2 cellular contexts compared by ENCODE assay signal in the genomic region with DNA sequence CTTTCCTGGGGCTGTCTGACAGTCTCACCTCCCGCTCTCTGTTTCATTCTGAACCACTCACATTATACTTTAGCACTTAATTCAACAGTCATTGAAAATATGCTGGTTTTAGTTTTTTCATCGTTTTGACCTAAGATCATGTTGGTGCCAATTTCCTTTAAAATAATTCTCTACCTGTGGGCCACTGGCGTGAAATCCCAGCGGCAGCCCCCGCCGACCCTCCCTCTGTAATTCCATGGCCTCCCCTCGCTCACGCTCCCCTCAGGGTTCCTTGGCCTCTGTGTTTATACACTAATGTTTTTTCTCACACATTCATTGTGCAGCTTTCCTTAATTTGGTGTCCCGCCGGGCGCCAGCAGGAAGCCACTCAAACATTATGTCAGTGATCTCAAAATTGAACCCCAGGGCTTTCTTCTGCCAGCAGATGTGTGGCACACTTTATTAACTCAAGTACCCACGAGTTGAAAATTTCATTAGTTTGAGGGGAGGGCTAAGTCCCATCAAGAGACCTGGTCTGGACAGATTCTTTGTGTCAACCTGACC.
TF ChIP-seq lines count a peak whose summit lies in the region.

No MANE protein-coding gene starts in this region.

TF ChIP-seq in GM12891, 5 proteins besides CTCF, POLR2A, EP300 and RAD21:
- TF ChIP-seq POU2F2 (IDR thresholded peaks at IDR 0.05; ENCODE audit: low read depth, low read length) (no peak), TAF1 (IDR thresholded peaks at IDR 0.05; ENCODE audit: low read depth, low read length) (no peak), SPI1 (IDR thresholded peaks at IDR 0.05; ENCODE audit: low read depth, low read length) (no peak), POLR2AphosphoS5 (IDR thresholded peaks at IDR 0.05; ENCODE audit: low read depth, low read length) (no peak)
TF ChIP-seq in GM12891: peak in this region for 0.

TF ChIP-seq in HepG2, 621 proteins besides CTCF, POLR2A, EP300 and RAD21:
- TF ChIP-seq YEATS2 (CRISPR knock-in tag; IDR thresholded peaks at IDR 0.05; ENCODE audit: borderline replicate concordance) (no peak), TOPORS (CRISPR knock-in tag; IDR thresholded peaks at IDR 0.05) (no peak), KLF9 (CRISPR knock-in tag; IDR thresholded peaks at IDR 0.05; ENCODE audit: low read depth) (no peak), ZNF713 (CRISPR knock-in tag; IDR thresholded peaks at IDR 0.05) (no peak), ZNF251 (CRISPR knock-in tag; IDR thresholded peaks at IDR 0.05) (no peak), BORCS8-MEF2B (CRISPR knock-in tag; IDR thresholded peaks at IDR 0.05) (no peak), KDM1A (CRISPR knock-in tag; IDR thresholded peaks at IDR 0.05) (no peak), NR1H2 (CRISPR knock-in tag; IDR thresholded peaks at IDR 0.05; ENCODE audit: borderline replicate concordance, low read depth) (no peak)
- TF ChIP-seq, protein P1, sequence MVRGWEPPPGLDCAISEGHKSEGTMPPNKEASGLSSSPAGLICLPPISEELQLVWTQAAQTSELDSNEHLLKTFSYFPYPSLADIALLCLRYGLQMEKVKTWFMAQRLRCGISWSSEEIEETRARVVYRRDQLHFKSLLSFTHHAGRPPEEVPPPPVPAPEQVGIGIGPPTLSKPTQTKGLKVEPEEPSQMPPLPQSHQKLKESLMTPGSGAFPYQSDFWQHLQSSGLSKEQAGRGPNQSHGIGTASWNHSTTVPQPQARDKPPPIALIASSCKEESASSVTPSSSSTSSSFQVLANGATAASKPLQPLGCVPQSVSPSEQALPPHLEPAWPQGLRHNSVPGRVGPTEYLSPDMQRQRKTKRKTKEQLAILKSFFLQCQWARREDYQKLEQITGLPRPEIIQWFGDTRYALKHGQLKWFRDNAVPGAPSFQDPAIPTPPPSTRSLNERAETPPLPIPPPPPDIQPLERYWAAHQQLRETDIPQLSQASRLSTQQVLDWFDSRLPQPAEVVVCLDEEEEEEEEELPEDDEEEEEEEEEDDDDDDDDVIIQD (CRISPR knock-in tag; IDR thresholded peaks at IDR 0.05; ENCODE audit: low read depth), result no peak
- TF ChIP-seq, protein P2, sequence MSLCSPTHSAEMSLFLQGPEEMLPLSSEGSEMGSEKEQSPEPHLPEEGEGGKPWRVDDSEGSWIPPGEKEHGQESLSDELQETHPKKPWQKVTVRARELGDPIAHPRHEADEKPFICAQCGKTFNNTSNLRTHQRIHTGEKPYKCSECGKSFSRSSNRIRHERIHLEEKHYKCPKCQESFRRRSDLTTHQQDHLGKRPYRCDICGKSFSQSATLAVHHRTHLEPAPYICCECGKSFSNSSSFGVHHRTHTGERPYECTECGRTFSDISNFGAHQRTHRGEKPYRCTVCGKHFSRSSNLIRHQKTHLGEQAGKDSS (CRISPR knock-in tag; IDR thresholded peaks at IDR 0.05; ENCODE audit: borderline replicate concordance, low read depth), result no peak
- TF ChIP-seq, protein P3, sequence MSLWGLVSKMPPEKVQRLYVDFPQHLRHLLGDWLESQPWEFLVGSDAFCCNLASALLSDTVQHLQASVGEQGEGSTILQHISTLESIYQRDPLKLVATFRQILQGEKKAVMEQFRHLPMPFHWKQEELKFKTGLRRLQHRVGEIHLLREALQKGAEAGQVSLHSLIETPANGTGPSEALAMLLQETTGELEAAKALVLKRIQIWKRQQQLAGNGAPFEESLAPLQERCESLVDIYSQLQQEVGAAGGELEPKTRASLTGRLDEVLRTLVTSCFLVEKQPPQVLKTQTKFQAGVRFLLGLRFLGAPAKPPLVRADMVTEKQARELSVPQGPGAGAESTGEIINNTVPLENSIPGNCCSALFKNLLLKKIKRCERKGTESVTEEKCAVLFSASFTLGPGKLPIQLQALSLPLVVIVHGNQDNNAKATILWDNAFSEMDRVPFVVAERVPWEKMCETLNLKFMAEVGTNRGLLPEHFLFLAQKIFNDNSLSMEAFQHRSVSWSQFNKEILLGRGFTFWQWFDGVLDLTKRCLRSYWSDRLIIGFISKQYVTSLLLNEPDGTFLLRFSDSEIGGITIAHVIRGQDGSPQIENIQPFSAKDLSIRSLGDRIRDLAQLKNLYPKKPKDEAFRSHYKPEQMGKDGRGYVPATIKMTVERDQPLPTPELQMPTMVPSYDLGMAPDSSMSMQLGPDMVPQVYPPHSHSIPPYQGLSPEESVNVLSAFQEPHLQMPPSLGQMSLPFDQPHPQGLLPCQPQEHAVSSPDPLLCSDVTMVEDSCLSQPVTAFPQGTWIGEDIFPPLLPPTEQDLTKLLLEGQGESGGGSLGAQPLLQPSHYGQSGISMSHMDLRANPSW (CRISPR knock-in tag; IDR thresholded peaks at IDR 0.05; ENCODE audit: borderline replicate concordance), result no peak
- TF ChIP-seq, protein P4, sequence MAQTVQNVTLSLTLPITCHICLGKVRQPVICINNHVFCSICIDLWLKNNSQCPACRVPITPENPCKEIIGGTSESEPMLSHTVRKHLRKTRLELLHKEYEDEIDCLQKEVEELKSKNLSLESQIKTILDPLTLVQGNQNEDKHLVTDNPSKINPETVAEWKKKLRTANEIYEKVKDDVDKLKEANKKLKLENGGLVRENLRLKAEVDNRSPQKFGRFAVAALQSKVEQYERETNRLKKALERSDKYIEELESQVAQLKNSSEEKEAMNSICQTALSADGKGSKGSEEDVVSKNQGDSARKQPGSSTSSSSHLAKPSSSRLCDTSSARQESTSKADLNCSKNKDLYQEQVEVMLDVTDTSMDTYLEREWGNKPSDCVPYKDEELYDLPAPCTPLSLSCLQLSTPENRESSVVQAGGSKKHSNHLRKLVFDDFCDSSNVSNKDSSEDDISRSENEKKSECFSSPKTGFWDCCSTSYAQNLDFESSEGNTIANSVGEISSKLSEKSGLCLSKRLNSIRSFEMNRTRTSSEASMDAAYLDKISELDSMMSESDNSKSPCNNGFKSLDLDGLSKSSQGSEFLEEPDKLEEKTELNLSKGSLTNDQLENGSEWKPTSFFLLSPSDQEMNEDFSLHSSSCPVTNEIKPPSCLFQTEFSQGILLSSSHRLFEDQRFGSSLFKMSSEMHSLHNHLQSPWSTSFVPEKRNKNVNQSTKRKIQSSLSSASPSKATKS (CRISPR knock-in tag; IDR thresholded peaks at IDR 0.05), result no peak
